ENCODE assay signal across 8 cellular contexts in genomic region chr11:44950625-44951472, GRCh38. TPM values are rescaled to one million over a fixed set of nuclear protein-coding genes. Genes with fewer than 3 reads are reported as not detected.
A peak's percentile ranks its signal among the peaks of the same experiment; 100 is the strongest.
DNase-seq lines count a peak whose midpoint lies in the region; ATAC-seq and TF ChIP-seq lines count a peak whose summit lies in the region.

A gene with protein sequence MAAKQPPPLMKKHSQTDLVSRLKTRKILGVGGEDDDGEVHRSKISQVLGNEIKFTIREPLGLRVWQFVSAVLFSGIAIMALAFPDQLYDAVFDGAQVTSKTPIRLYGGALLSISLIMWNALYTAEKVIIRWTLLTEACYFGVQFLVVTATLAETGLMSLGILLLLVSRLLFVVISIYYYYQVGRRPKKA (minus strand): TSS chr11:44950883. CDS start chr11:44938335, 12,548 bp downstream.

- no peak within 1 kb of the TSS for H3K27ac Mint-ChIP-seq in HFFc6

- H3K27me3 Mint-ChIP-seq in HFFc6 (ENCODE audit: insufficient read depth) = peaks cover 25% of the 10 kb centered on the region

- H3K36me3 ChIP-seq in adrenal gland (replicated peaks in 1 of 2) = no peaks in the 10 kb centered on the region
- no peaks in the 10 kb centered on the region for H3K36me3 ChIP-seq in aorta (ENCODE audit: control insufficient read depth in 1 of 2, insufficient read depth in 2 of 2, low read length in 1 of 2)

- DNase-seq in Ammon's horn (ENCODE audit: low spot score) = peak; percentile 65
- DNase-seq in HFFc6 = no peak
- peak; percentile 44 for DNase-seq in SKM-1 treated with dmso at 0.1 percent for 144 hours (lab: John Stamatoyannopoulos, UW; ENCODE audit: unreplicated experiment)
- peak; percentile 59 to 80 (median 73) for DNase-seq in adrenal gland
- DNase-seq in left ventricle myocardium superior = peak; percentile 94
- no peak for DNase-seq in renal cortical epithelial cell (ENCODE audit: low read depth)
- DNase-seq in aorta = peak; percentile 88 to 95
- no peak for DNase-seq in SHP77 treated with DMSO at 0.1 percent for 48 hours (lab: John Stamatoyannopoulos, UW)

- peak; percentile 87 for ATAC-seq in left ventricle myocardium superior
- ATAC-seq in aorta (ENCODE audit: low FRiP score) = peak; percentile 88

- no peaks in the 10 kb centered on the region for H3K36me3 Mint-ChIP-seq in HFFc6 (ENCODE audit: low read depth)

- H3K4me1 Mint-ChIP-seq in HFFc6 (ENCODE audit: low read depth) = peaks cover 14% of the 10 kb centered on the region

- no peak within 1 kb of the TSS; the same call in 1 of the 2 replicates for H3K4me3 Mint-ChIP-seq in HFFc6

- H3K27me3 ChIP-seq in adrenal gland = no peaks in the 10 kb centered on the region
- no peaks in the 10 kb centered on the region for H3K27me3 ChIP-seq in aorta (ENCODE audit: control insufficient read depth in 1 of 2, insufficient read depth in 2 of 2, low read length in 1 of 2)

- TF ChIP-seq CTCF in HFFc6 (IDR thresholded peaks at IDR 0.05) (peak; percentile 76), adrenal gland (IDR thresholded peaks at IDR 0.05) (peak in 5 of 6 experiments; percentile 7 to 64 (median 34))

- peak; percentile 62 to 63 for TF ChIP-seq POLR2A in adrenal gland (IDR thresholded peaks at IDR 0.05)

- H3K4me1 ChIP-seq in adrenal gland (replicated peaks in 1 of 2) (peaks cover 8 to 23% of the 10 kb centered on the region in 2 donors), aorta (ENCODE audit: control insufficient read depth in 1 of 2, insufficient read depth in 2 of 2, low read length in 2 of 2) (no peaks in the 10 kb centered on the region)

- peak within 1 kb of the TSS in 3 of 4 donors; percentile 11 to 72 (median 70) for H3K4me3 ChIP-seq in adrenal gland
- peak within 1 kb of the TSS; percentile 81 to 88 for H3K4me3 ChIP-seq in aorta (ENCODE audit: low read length in 2 of 2)

- H3K9me3 Mint-ChIP-seq in HFFc6 = no peaks in the 10 kb centered on the region

- intact Hi-C loops in adrenal gland (cut with DNase I) (no loop called here), left ventricle myocardium superior (cut with micrococcal nuclease) (no loop called here), aorta (cut with DNase I) (no loop called here)

- H3K9me3 ChIP-seq in adrenal gland (replicated peaks in 1 of 3) (no peaks in the 10 kb centered on the region), aorta (ENCODE audit: control insufficient read depth, low read length) (no peaks in the 10 kb centered on the region)

- H3K27ac ChIP-seq in adrenal gland (peak within 1 kb of the TSS in 4 of 5 donors; percentile 64 to 89 (median 73)), aorta (ENCODE audit: low read depth in 1 of 2, low read length in 2 of 2) (no peak within 1 kb of the TSS)

- 8 to 87% (median 12%) methylated on average over 7 to 83 of the region's 83 CpGs for WGBS in adrenal gland, 4 donors
- WGBS in aorta, 2 donors = 8 to 13% methylated on average over 47 to 83 of the region's 83 CpGs

RNA-seq across cellular contexts. Expression of the gene that starts here (rescaled TPM):
- 1 to 10 TPM; 1.1 to 2.9 (median 1.8) TPM for total RNA-seq in HFFc6 (2021; fragmentation: NEBNext Ultra II Directional; extraction: Animal tissue kit (Norgen Biotek cat#: 25700))
- total RNA-seq in adrenal gland = 10 to 100 TPM; 28.3 to 55.7 (median 33.9) TPM
- 10 to 100 TPM; 13.3 to 39.7 (median 14.7) TPM for polyA plus RNA-seq in adrenal gland
- total RNA-seq in left ventricle myocardium superior = 45.5 TPM
- 4.9 and 11.5 TPM in 2 replicates for total RNA-seq in renal cortical epithelial cell
- total RNA-seq in aorta = 10 to 100 TPM; 54.5 to 85.6 TPM
- polyA plus RNA-seq in aorta = 10 to 100 TPM; 25.9 to 37.3 TPM

Comparison
In these comparisons a context has a peak if more than half of its experiments do, and no peak if none do; other contexts are left out.
1. DNase-seq: peak in Ammon's horn (single experiment), SKM-1 treated with dmso at 0.1 percent for 144 hours (single experiment), adrenal gland (7 of 7), left ventricle myocardium superior (single experiment) and aorta (2 of 2); none in HFFc6 (single experiment), renal cortical epithelial cell (single experiment) and SHP77 treated with DMSO at 0.1 percent for 48 hours (single experiment).
2. H3K27ac ChIP-seq: peak in adrenal gland (4 of 5); none in aorta (0 of 2).